In genomic region chr14:77707355-77707723, GRCh38 we compare ENCODE assay signal across 8 cellular contexts. TPM values are rescaled to one million over a fixed set of nuclear protein-coding genes. Genes with fewer than 3 reads are reported as not detected.
A peak's percentile ranks its signal among the peaks of the same experiment; 100 is the strongest.
DNase-seq lines count a peak whose midpoint lies in the region; ATAC-seq and TF ChIP-seq lines count a peak whose summit lies in the region.

No MANE protein-coding gene starts in this region.

- peaks cover 44% of the 10 kb centered on the region for H3K36me3 ChIP-seq in HUES6 (ENCODE audit: control insufficient read depth, insufficient read depth, low read length)
- no peaks in the 10 kb centered on the region for H3K36me3 ChIP-seq in mucosa of descending colon (ENCODE audit: low read depth)
- H3K36me3 ChIP-seq in uterus = no peaks in the 10 kb centered on the region

- peak overlapping the region; percentile 96 for H3K9ac ChIP-seq in HUES6 (ENCODE audit: low read length)

- H3K27ac Mint-ChIP-seq in activated CD4-positive, alpha-beta T cell treated with anti-CD3 and anti-CD28 coated beads, Interleukin-2, amount 10 ng/mL, durations not matched to agents 24 days and 14 days = peak overlapping the region; percentile 91

- peaks cover 45% of the 10 kb centered on the region for H3K36me3 Mint-ChIP-seq in activated CD4-positive, alpha-beta T cell treated with anti-CD3 and anti-CD28 coated beads, Interleukin-2, amount 10 ng/mL, durations not matched to agents 24 days and 14 days (ENCODE audit: low read depth)

- TF ChIP-seq CTCF in epithelial cell of esophagus (IDR thresholded peaks at IDR 0.05; ENCODE audit: insufficient read depth, low read depth, low read length, missing control alignments) (peak; percentile 64), mucosa of descending colon (IDR thresholded peaks at IDR 0.05) (no peak), uterus (IDR thresholded peaks at IDR 0.05) (no peak)

- no peaks in the 10 kb centered on the region for H3K27me3 Mint-ChIP-seq in activated CD4-positive, alpha-beta T cell treated with anti-CD3 and anti-CD28 coated beads, Interleukin-2, amount 10 ng/mL, durations not matched to agents 24 days and 14 days

- H3K9me3 ChIP-seq in HUES6 (ENCODE audit: control insufficient read depth, insufficient read depth, low read depth, low read length) (no peaks in the 10 kb centered on the region), mucosa of descending colon (no peaks in the 10 kb centered on the region), uterus (no peaks in the 10 kb centered on the region)

- H3K4me1 ChIP-seq in HUES6 (ENCODE audit: control insufficient read depth, insufficient read depth, low read length) = peaks cover 14% of the 10 kb centered on the region
- peaks cover 17% of the 10 kb centered on the region for H3K4me1 ChIP-seq in mucosa of descending colon (ENCODE audit: low read depth)
- peaks cover 0 to 2% of the 10 kb centered on the region in 2 donors for H3K4me1 ChIP-seq in uterus

- peak; percentile 23 for ATAC-seq in GM21528 (IDR thresholded peaks at IDR 0.05; ENCODE audit: low FRiP score, unreplicated experiment)
- ATAC-seq in mucosa of descending colon = peak; percentile 78

- no peak for TF ChIP-seq POLR2A in uterus (IDR thresholded peaks at IDR 0.05)

- H3K27ac ChIP-seq in HUES6 (ENCODE audit: low read depth, low read length) = peak overlapping the region; percentile 84; the same call in 1 of the 2 replicates
- peak overlapping the region; percentile 34 to 70 for H3K27ac ChIP-seq in uterus

- no peak for DNase-seq in activated CD4-positive, alpha-beta T cell treated with anti-CD3 and anti-CD28 coated beads, Interleukin-2, amount 10 ng/mL, durations not matched to agents 24 days and 14 days
- no peak for DNase-seq in activated CD4-positive, alpha-beta T cell treated with anti-CD3 and anti-CD28 coated beads for 1 hour
- DNase-seq in SW480 (ENCODE audit: low spot score) (peak; percentile 44), epithelial cell of esophagus (ENCODE audit: low read depth) (peak; percentile 67), mucosa of descending colon (peak in 2 of 3 donors; percentile 56 to 58), uterus (no peak)

- H3K27me3 ChIP-seq in HUES6 (ENCODE audit: control insufficient read depth, insufficient read depth, low read length) (no peaks in the 10 kb centered on the region), uterus (no peaks in the 10 kb centered on the region)

- H3K4me3 ChIP-seq in HUES6 (ENCODE audit: low read depth, low read length) (peak overlapping the region; percentile 94), epithelial cell of esophagus (ENCODE audit: low read length) (peak overlapping the region; percentile 91), mucosa of descending colon (peak overlapping the region; percentile 81), uterus (peak overlapping the region; percentile 76 to 89)

- H3K4me3 Mint-ChIP-seq in activated CD4-positive, alpha-beta T cell treated with anti-CD3 and anti-CD28 coated beads, Interleukin-2, amount 10 ng/mL, durations not matched to agents 24 days and 14 days = peak overlapping the region; percentile 82

- no peaks in the 10 kb centered on the region for H3K9me3 Mint-ChIP-seq in activated CD4-positive, alpha-beta T cell treated with anti-CD3 and anti-CD28 coated beads, Interleukin-2, amount 10 ng/mL, durations not matched to agents 24 days and 14 days

- intact Hi-C loops in activated CD4-positive, alpha-beta T cell treated with anti-CD3 and anti-CD28 coated beads, Interleukin-2, amount 10 ng/mL, durations not matched to agents 24 days and 14 days (cut with micrococcal nuclease) = loop anchor here (1.0 to 10.0 kb wide), 6 partner anchors 90 to 675 kb away; partner anchors contain the start of genes SAMD15, SPTLC2 and TMED8
- intact Hi-C loops in mucosa of descending colon (cut with DNase I, micrococcal nuclease) (no loop called here), uterus (cut with DNase I; ENCODE audit: low total_unique reads) (no loop called here)

- H3K4me1 Mint-ChIP-seq in activated CD4-positive, alpha-beta T cell treated with anti-CD3 and anti-CD28 coated beads, Interleukin-2, amount 10 ng/mL, durations not matched to agents 24 days and 14 days = peaks cover 27% of the 10 kb centered on the region

RNA-seq across cellular contexts. Expression of gene ALKBH1, which starts 0.5 kb away (rescaled TPM):
- total RNA-seq in activated CD4-positive, alpha-beta T cell treated with anti-CD3 and anti-CD28 coated beads, Interleukin-2, amount 10 ng/mL, durations not matched to agents 24 days and 14 days = 17.9 and 19.2 TPM in 2 replicates
- total RNA-seq in mucosa of descending colon (10 to 100 TPM in 2 of 3 donors, 1 to 10 TPM in 1; 8.8 to 12.9 (median 11.3) TPM), uterus (10 to 100 TPM in 3 of 4 donors, 1 to 10 TPM in 1; 5.3 to 36.4 (median 16.7) TPM)

RNA-seq across cellular contexts. Expression of gene SLIRP, which starts 0.6 kb away (rescaled TPM):
- 184 and 190 TPM in 2 replicates for total RNA-seq in activated CD4-positive, alpha-beta T cell treated with anti-CD3 and anti-CD28 coated beads, Interleukin-2, amount 10 ng/mL, durations not matched to agents 24 days and 14 days
- total RNA-seq in mucosa of descending colon (100 to 1,000 TPM in 2 of 3 donors, 10 to 100 TPM in 1; 83.8 to 133 (median 101) TPM), uterus (100 to 1,000 TPM in 2 of 4 donors, 10 to 100 TPM in 2; 72.9 to 258 (median 90.9) TPM)

RNA-seq across cellular contexts. Expression of gene SNW1, which starts 53.6 kb away (rescaled TPM):
- total RNA-seq in activated CD4-positive, alpha-beta T cell treated with anti-CD3 and anti-CD28 coated beads, Interleukin-2, amount 10 ng/mL, durations not matched to agents 24 days and 14 days = 121 TPM in 2 replicates
- total RNA-seq in mucosa of descending colon (10 to 100 TPM; 58.5 to 63.3 (median 62.7) TPM), uterus (10 to 100 TPM; 22.0 to 75.5 (median 66.9) TPM)

Comparison
In these comparisons a context has a peak if more than half of its experiments do, and no peak if none do; other contexts are left out.
1. DNase-seq: peak in SW480 (single experiment), epithelial cell of esophagus (single experiment) and mucosa of descending colon (2 of 3); none in activated CD4-positive, alpha-beta T cell treated with anti-CD3 and anti-CD28 coated beads, Interleukin-2, amount 10 ng/mL, durations not matched to agents 24 days and 14 days (single experiment), activated CD4-positive, alpha-beta T cell treated with anti-CD3 and anti-CD28 coated beads for 1 hour (single experiment) and uterus (0 of 2).
2. Peak in every context shown above with its lines, with median percentiles within 50 percentile points of each other: H3K4me3 ChIP-seq.